ENCODE assay signal across 9 cellular contexts in genomic region chr11:36945384-36945783, GRCh38.
DNase-seq lines count a peak whose midpoint lies in the region; ATAC-seq and TF ChIP-seq lines count a peak whose summit lies in the region.
"Had no signal": no experiment of that assay in that cellular context is flagged by ENCODE, and none has a peak within 500 bp of the region (broad histone marks: within the 10 kb centered on the region; RNA-seq: fewer than 3 reads in every experiment).

No MANE protein-coding gene starts in this region.

- H3K9me3 Mint-ChIP-seq in mesothelial cell of epicardium, result no peaks in the 10 kb centered on the region

- H3K27me3 Mint-ChIP-seq in mesothelial cell of epicardium (ENCODE audit: low read depth), result peaks cover 3% of the 10 kb centered on the region

- no peak overlapping the region for H3K4me3 Mint-ChIP-seq in mesothelial cell of epicardium

- no peaks in the 10 kb centered on the region for H3K36me3 Mint-ChIP-seq in mesothelial cell of epicardium

- no peak overlapping the region for H3K4me3 ChIP-seq in Jurkat, Clone E6-1 (ENCODE audit: low read length)
- no peak overlapping the region for H3K4me3 ChIP-seq in astrocyte of the cerebellum (ENCODE audit: low read depth, low read length)

- ATAC-seq in HG03095 (IDR thresholded peaks at IDR 0.05; ENCODE audit: unreplicated experiment) (no peak), HG03175 (IDR thresholded peaks at IDR 0.05; ENCODE audit: unreplicated experiment) (no peak)

- TF ChIP-seq CTCF in astrocyte of the cerebellum (IDR thresholded peaks at IDR 0.05; ENCODE audit: low read depth, low read length, missing control alignments), result peak; percentile 33
- peak; percentile 60 for TF ChIP-seq CTCF in mesothelial cell of epicardium (IDR thresholded peaks at IDR 0.05; ENCODE audit: unreplicated experiment)

- H3K4me1 Mint-ChIP-seq in mesothelial cell of epicardium, result peaks cover 9% of the 10 kb centered on the region

- H3K27ac Mint-ChIP-seq in mesothelial cell of epicardium, result no peak overlapping the region

- in situ Hi-C loops in astrocyte of the cerebellum (cut with HindIII; ENCODE audit: low sequenced_read_pairs), result no loop called here

- peak; percentile 49 for DNase-seq in ELR (ENCODE audit: low read depth)
- DNase-seq in Jurkat, Clone E6-1 (ENCODE audit: low read depth, low spot score), result peak; percentile 5
- no peak for DNase-seq in astrocyte of the cerebellum (ENCODE audit: low read depth)
- no peak for DNase-seq in mesothelial cell of epicardium (ENCODE audit: low spot score in 2 of 2, unreplicated experiment in 2 of 2)
- DNase-seq in activated CD4-positive, alpha-beta T cell treated with anti-CD3 and anti-CD28 coated beads, Interleukin-2, amount 50 U/mL, for 1 hour, result no peak
- no peak for DNase-seq in T-helper 2 cell
- DNase-seq: effector CD4-positive, alpha-beta T cell had no signal

Comparison
In these comparisons a context has a peak if more than half of its experiments do, and no peak if none do; other contexts are left out.
1. DNase-seq: peak in ELR (single experiment) and Jurkat, Clone E6-1 (single experiment); none in astrocyte of the cerebellum (single experiment), mesothelial cell of epicardium (0 of 2), activated CD4-positive, alpha-beta T cell treated with anti-CD3 and anti-CD28 coated beads, Interleukin-2, amount 50 U/mL, for 1 hour (single experiment) and T-helper 2 cell (0 of 5).